Comparison of ENCODE assay signal across 3 cellular contexts in genomic region chr9:21964925-21965385, GRCh38.
TF ChIP-seq lines count a peak whose summit lies in the region.

No MANE protein-coding gene starts in this region.

TF ChIP-seq in WTC11, 78 proteins besides CTCF, POLR2A, EP300 and RAD21 (continues in another document):
- TF ChIP-seq ATF1 (CRISPR knock-in tag; IDR thresholded peaks at IDR 0.05) (no peak), CREM (CRISPR knock-in tag; IDR thresholded peaks at IDR 0.05) (no peak), CREB1 (CRISPR knock-in tag; IDR thresholded peaks at IDR 0.05) (no peak), MAX (CRISPR knock-in tag; IDR thresholded peaks at IDR 0.05) (no peak), RELA (CRISPR knock-in tag; IDR thresholded peaks at IDR 0.05; ENCODE audit: borderline replicate concordance) (no peak), ZNF671 (CRISPR knock-in tag; IDR thresholded peaks at IDR 0.05) (no peak)
- TF ChIP-seq, protein P1, sequence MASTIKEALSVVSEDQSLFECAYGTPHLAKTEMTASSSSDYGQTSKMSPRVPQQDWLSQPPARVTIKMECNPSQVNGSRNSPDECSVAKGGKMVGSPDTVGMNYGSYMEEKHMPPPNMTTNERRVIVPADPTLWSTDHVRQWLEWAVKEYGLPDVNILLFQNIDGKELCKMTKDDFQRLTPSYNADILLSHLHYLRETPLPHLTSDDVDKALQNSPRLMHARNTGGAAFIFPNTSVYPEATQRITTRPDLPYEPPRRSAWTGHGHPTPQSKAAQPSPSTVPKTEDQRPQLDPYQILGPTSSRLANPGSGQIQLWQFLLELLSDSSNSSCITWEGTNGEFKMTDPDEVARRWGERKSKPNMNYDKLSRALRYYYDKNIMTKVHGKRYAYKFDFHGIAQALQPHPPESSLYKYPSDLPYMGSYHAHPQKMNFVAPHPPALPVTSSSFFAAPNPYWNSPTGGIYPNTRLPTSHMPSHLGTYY (CRISPR knock-in tag; IDR thresholded peaks at IDR 0.05) = no peak
- TF ChIP-seq, protein P2, sequence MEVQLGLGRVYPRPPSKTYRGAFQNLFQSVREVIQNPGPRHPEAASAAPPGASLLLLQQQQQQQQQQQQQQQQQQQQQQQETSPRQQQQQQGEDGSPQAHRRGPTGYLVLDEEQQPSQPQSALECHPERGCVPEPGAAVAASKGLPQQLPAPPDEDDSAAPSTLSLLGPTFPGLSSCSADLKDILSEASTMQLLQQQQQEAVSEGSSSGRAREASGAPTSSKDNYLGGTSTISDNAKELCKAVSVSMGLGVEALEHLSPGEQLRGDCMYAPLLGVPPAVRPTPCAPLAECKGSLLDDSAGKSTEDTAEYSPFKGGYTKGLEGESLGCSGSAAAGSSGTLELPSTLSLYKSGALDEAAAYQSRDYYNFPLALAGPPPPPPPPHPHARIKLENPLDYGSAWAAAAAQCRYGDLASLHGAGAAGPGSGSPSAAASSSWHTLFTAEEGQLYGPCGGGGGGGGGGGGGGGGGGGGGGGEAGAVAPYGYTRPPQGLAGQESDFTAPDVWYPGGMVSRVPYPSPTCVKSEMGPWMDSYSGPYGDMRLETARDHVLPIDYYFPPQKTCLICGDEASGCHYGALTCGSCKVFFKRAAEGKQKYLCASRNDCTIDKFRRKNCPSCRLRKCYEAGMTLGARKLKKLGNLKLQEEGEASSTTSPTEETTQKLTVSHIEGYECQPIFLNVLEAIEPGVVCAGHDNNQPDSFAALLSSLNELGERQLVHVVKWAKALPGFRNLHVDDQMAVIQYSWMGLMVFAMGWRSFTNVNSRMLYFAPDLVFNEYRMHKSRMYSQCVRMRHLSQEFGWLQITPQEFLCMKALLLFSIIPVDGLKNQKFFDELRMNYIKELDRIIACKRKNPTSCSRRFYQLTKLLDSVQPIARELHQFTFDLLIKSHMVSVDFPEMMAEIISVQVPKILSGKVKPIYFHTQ (CRISPR knock-in tag; IDR thresholded peaks at IDR 0.05) = no peak
- TF ChIP-seq, protein P3, sequence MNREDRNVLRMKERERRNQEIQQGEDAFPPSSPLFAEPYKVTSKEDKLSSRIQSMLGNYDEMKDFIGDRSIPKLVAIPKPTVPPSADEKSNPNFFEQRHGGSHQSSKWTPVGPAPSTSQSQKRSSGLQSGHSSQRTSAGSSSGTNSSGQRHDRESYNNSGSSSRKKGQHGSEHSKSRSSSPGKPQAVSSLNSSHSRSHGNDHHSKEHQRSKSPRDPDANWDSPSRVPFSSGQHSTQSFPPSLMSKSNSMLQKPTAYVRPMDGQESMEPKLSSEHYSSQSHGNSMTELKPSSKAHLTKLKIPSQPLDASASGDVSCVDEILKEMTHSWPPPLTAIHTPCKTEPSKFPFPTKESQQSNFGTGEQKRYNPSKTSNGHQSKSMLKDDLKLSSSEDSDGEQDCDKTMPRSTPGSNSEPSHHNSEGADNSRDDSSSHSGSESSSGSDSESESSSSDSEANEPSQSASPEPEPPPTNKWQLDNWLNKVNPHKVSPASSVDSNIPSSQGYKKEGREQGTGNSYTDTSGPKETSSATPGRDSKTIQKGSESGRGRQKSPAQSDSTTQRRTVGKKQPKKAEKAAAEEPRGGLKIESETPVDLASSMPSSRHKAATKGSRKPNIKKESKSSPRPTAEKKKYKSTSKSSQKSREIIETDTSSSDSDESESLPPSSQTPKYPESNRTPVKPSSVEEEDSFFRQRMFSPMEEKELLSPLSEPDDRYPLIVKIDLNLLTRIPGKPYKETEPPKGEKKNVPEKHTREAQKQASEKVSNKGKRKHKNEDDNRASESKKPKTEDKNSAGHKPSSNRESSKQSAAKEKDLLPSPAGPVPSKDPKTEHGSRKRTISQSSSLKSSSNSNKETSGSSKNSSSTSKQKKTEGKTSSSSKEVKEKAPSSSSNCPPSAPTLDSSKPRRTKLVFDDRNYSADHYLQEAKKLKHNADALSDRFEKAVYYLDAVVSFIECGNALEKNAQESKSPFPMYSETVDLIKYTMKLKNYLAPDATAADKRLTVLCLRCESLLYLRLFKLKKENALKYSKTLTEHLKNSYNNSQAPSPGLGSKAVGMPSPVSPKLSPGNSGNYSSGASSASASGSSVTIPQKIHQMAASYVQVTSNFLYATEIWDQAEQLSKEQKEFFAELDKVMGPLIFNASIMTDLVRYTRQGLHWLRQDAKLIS (CRISPR knock-in tag; IDR thresholded peaks at IDR 0.05; ENCODE audit: borderline replicate concordance) = no peak

TF ChIP-seq in H1, 55 proteins besides CTCF, POLR2A, EP300 and RAD21:
- TF ChIP-seq RNF2 (IDR thresholded peaks at IDR 0.05; ENCODE audit: borderline replicate concordance, low read depth, low read length, missing control alignments, poor library complexity, severe bottlenecking) (no peak), NRF1 (IDR thresholded peaks at IDR 0.05; ENCODE audit: low read depth, low read length) (no peak), BRCA1 (IDR thresholded peaks at IDR 0.05; ENCODE audit: low read depth, low read length) (no peak), SIRT6 (IDR thresholded peaks at IDR 0.05; ENCODE audit: low read length) (no peak), SAP30 (IDR thresholded peaks at IDR 0.05; ENCODE audit: insufficient read depth, insufficient replicate concordance, low read length) (no peak), POLR2AphosphoS5 (IDR thresholded peaks at IDR 0.05; ENCODE audit: low read depth, low read length) (no peak), CREB1 (IDR thresholded peaks at IDR 0.05) (peak; percentile 39; the same call in 1 of the 2 replicates), GTF2F1 (IDR thresholded peaks at IDR 0.05; ENCODE audit: borderline replicate concordance, low read depth, low read length) (no peak), HDAC2 (IDR thresholded peaks at IDR 0.05; ENCODE audit: borderline replicate concordance in 1 of 2, low read depth in 2 of 2, low read length in 2 of 2) (0 out of 4 replicates have a peak, but pooled peaks of 1 of the 2 experiments have one; percentile 53), CEBPB (IDR thresholded peaks at IDR 0.05; ENCODE audit: low read depth, low read length) (no peak), CBX8 (IDR thresholded peaks at IDR 0.05; ENCODE audit: borderline replicate concordance, low read depth, low read length) (0 out of 2 replicates have a peak, but pooled peaks have one; percentile 31), EGR1 (IDR thresholded peaks at IDR 0.05; ENCODE audit: borderline replicate concordance, low read depth, low read length) (no peak)

TF ChIP-seq in neural cell, 6 proteins besides CTCF, POLR2A, EP300 and RAD21:
- no peak for TF ChIP-seq SMC3 (conservative IDR thresholded peaks at IDR 0.05; ENCODE audit: poor library complexity)
- no peak for TF ChIP-seq EZH2 (IDR thresholded peaks at IDR 0.05; ENCODE audit: borderline replicate concordance, insufficient read depth, low read length, poor library complexity, severe bottlenecking)
- TF ChIP-seq MXI1 (conservative IDR thresholded peaks at IDR 0.05; ENCODE audit: poor library complexity, severe bottlenecking) = no peak
- no peak for TF ChIP-seq TAF1 (IDR thresholded peaks at IDR 0.05; ENCODE audit: low read depth)
- TF ChIP-seq REST (IDR thresholded peaks at IDR 0.05; ENCODE audit: borderline replicate concordance) = no peak
- TF ChIP-seq POLR2AphosphoS5 (IDR thresholded peaks at IDR 0.05) = no peak
